Comparison of ENCODE assay signal across 22 cellular contexts in the genomic region with DNA sequence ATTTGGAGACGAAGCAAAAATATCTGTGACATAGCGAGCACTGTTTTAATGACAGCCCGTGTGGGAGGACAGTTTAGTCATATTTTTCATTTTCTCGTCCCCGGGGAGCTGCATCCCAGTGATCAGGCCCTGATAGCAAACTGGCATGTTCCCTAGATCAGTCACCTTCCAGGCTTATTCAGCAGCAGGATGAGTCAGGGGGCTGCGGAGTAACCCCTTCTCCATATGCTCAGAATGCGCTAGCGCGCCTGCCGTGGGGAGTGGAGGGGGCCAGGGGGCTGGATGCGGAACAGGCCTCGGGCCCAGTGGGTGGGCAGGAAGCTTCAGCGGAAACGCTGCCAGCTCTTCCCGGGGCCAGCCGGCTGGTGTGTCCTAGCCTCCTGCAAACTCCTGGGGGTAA.
DNase-seq lines count a peak whose midpoint lies in the region; TF ChIP-seq lines count a peak whose summit lies in the region.
"Had no signal": no experiment of that assay in that cellular context is flagged by ENCODE, and none has a peak within 500 bp of the region (broad histone marks: within the 10 kb centered on the region; RNA-seq: fewer than 3 reads in every experiment).

No MANE protein-coding gene starts in this region.

- no peak overlapping the region for H3K4me3 Mint-ChIP-seq in endodermal cell
- no peak overlapping the region for H3K4me3 Mint-ChIP-seq in CD4-positive, alpha-beta memory T cell
- H3K4me3 Mint-ChIP-seq in T-helper 2 cell treated with Interferon-gamma antibody and Interleukin-4, amounts not matched to agents 5 μg/mL and 100 μg/mL, for 36 hours, result no peak overlapping the region
- H3K4me3 Mint-ChIP-seq: activated B cell treated with CpG ODN at 0.5 μM for 24 hours, B cell, memory B cell had no signal

- POLR2A ChIA-PET in CD4-positive, alpha-beta memory T cell (lab: Charles Lee; ENCODE audit: partially characterized antibody), result no interaction called here

- H2BK5ac ChIP-seq in neuronal stem cell (ENCODE audit: low read length), result no peak overlapping the region

- no peak overlapping the region for H3K4me3 ChIP-seq in MG63
- H3K4me3 ChIP-seq in endodermal cell (ENCODE audit: low read length), result no peak overlapping the region
- no peak overlapping the region for H3K4me3 ChIP-seq in neuronal stem cell (ENCODE audit: low read length in 2 of 2)
- no peak overlapping the region for H3K4me3 ChIP-seq in CD4-positive, alpha-beta memory T cell (ENCODE audit: low read length in 2 of 2)
- H3K4me3 ChIP-seq: upper lobe of left lung had no signal

- H3K4me2 ChIP-seq in neuronal stem cell (ENCODE audit: insufficient read depth, low read length, poor library complexity, severe bottlenecking), result no peak overlapping the region
- H3K4me2 ChIP-seq: KMS-11 had no signal

- peak overlapping the region; percentile 11 for H3K14ac ChIP-seq in neuronal stem cell (ENCODE audit: low read length)

- H3K23ac ChIP-seq in neuronal stem cell (ENCODE audit: low read depth, low read length, poor library complexity), result no peak overlapping the region

- peaks cover 17% of the 10 kb centered on the region for H3K4me1 Mint-ChIP-seq in endodermal cell
- no peaks in the 10 kb centered on the region for H3K4me1 Mint-ChIP-seq in CD4-positive, alpha-beta memory T cell
- no peaks in the 10 kb centered on the region for H3K4me1 Mint-ChIP-seq in T-helper 2 cell treated with Interferon-gamma antibody and Interleukin-4, amounts not matched to agents 5 μg/mL and 100 μg/mL, for 36 hours (ENCODE audit: low read depth)
- H3K4me1 Mint-ChIP-seq: activated B cell treated with CpG ODN at 0.5 μM for 24 hours, B cell, memory B cell had no signal

- H3K27ac Mint-ChIP-seq in endodermal cell, result no peak overlapping the region
- H3K27ac Mint-ChIP-seq in CD4-positive, alpha-beta memory T cell, result no peak overlapping the region
- H3K27ac Mint-ChIP-seq in T-helper 2 cell treated with Interferon-gamma antibody and Interleukin-4, amounts not matched to agents 5 μg/mL and 100 μg/mL, for 36 hours, result no peak overlapping the region
- H3K27ac Mint-ChIP-seq: activated B cell treated with CpG ODN at 0.5 μM for 24 hours; activated naive CD4-positive, alpha-beta T cell treated with anti-CD3 and anti-CD28 coated beads, Interleukin-2, amount 50 U/mL, for 72 hours; B cell; memory B cell had no signal

- no peak overlapping the region for H2BK12ac ChIP-seq in neuronal stem cell (ENCODE audit: low read length)

- H3K9me3 Mint-ChIP-seq in endodermal cell, result no peaks in the 10 kb centered on the region
- H3K9me3 Mint-ChIP-seq in CD4-positive, alpha-beta memory T cell, result no peaks in the 10 kb centered on the region
- no peaks in the 10 kb centered on the region for H3K9me3 Mint-ChIP-seq in T-helper 2 cell treated with Interferon-gamma antibody and Interleukin-4, amounts not matched to agents 5 μg/mL and 100 μg/mL, for 36 hours
- H3K9me3 Mint-ChIP-seq: activated B cell treated with CpG ODN at 0.5 μM for 24 hours; activated naive CD4-positive, alpha-beta T cell treated with anti-CD3 and anti-CD28 coated beads, Interleukin-2, amount 50 U/mL, for 72 hours; memory B cell had no signal

- no peaks in the 10 kb centered on the region for H3K36me3 Mint-ChIP-seq in endodermal cell (ENCODE audit: low read depth)
- no peaks in the 10 kb centered on the region for H3K36me3 Mint-ChIP-seq in CD4-positive, alpha-beta memory T cell
- no peaks in the 10 kb centered on the region for H3K36me3 Mint-ChIP-seq in T-helper 2 cell treated with Interferon-gamma antibody and Interleukin-4, amounts not matched to agents 5 μg/mL and 100 μg/mL, for 36 hours (ENCODE audit: low read depth)
- H3K36me3 Mint-ChIP-seq: activated naive CD4-positive, alpha-beta T cell treated with anti-CD3 and anti-CD28 coated beads, Interleukin-2, amount 50 U/mL, for 72 hours; memory B cell had no signal

- H3K27me3 ChIP-seq in MG63 (no peaks in the 10 kb centered on the region), endodermal cell (ENCODE audit: control insufficient read depth, insufficient read depth, low read length, poor library complexity, severe bottlenecking) (peaks cover 78% of the 10 kb centered on the region), neuronal stem cell (ENCODE audit: control insufficient read depth in 3 of 3, insufficient read depth in 3 of 3, low read depth in 1 of 3, low read length in 3 of 3) (peaks cover 0 to 9% (median 0%) of the 10 kb centered on the region in 3 experiments)
- H3K27me3 ChIP-seq in CD4-positive, alpha-beta memory T cell (ENCODE audit: insufficient read depth, low read length), result no peaks in the 10 kb centered on the region
- H3K27me3 ChIP-seq: upper lobe of left lung had no signal

- peak overlapping the region; percentile 66 for H2AFZ ChIP-seq in neuronal stem cell (ENCODE audit: low read length)

- CTCF ChIA-PET in CD4-positive, alpha-beta memory T cell (lab: Charles Lee; ENCODE audit: partially characterized antibody), result no interaction called here

- H3K4me1 ChIP-seq in endodermal cell (ENCODE audit: control insufficient read depth, insufficient read depth, low read length) (peaks cover 7% of the 10 kb centered on the region), neuronal stem cell (ENCODE audit: control insufficient read depth in 2 of 2, insufficient read depth in 1 of 2, low read depth in 1 of 2, low read length in 2 of 2) (peaks cover 0 to 3% of the 10 kb centered on the region in 2 donors)
- no peaks in the 10 kb centered on the region for H3K4me1 ChIP-seq in CD4-positive, alpha-beta memory T cell (ENCODE audit: insufficient read depth, low read length)

- no peak overlapping the region for H3K4ac ChIP-seq in neuronal stem cell (ENCODE audit: low read length)

- H3K79me1 ChIP-seq in neuronal stem cell (ENCODE audit: low read depth, low read length), result no peaks in the 10 kb centered on the region

- H3K36me3 ChIP-seq in MG63, result no peaks in the 10 kb centered on the region
- H3K36me3 ChIP-seq in endodermal cell (ENCODE audit: control insufficient read depth, insufficient read depth, low read length), result no peaks in the 10 kb centered on the region
- H3K36me3 ChIP-seq in neuronal stem cell (replicated peaks in 1 of 2; ENCODE audit: control insufficient read depth in 2 of 2, insufficient read depth in 2 of 2, low read length in 2 of 2), result no peaks in the 10 kb centered on the region
- no peaks in the 10 kb centered on the region for H3K36me3 ChIP-seq in CD4-positive, alpha-beta memory T cell (ENCODE audit: insufficient read depth, low read length)
- H3K36me3 ChIP-seq: upper lobe of left lung had no signal

- no peak overlapping the region for H2AK5ac ChIP-seq in neuronal stem cell (ENCODE audit: low read depth, low read length)

- H3K18ac ChIP-seq in neuronal stem cell (ENCODE audit: low read length), result peak overlapping the region; percentile 44

- H4K8ac ChIP-seq in neuronal stem cell (ENCODE audit: low read depth, low read length), result no peak overlapping the region

- 56 to 67% methylated on average over 5 to 16 of the region's 16 CpGs for WGBS in endodermal cell (ENCODE audit: insufficient coverage in 1 of 2, insufficient read length in 1 of 2), 2 experiments
- WGBS in neuronal stem cell (ENCODE audit: extremely low coverage in 2 of 2, insufficient read length in 2 of 2, insufficient replicate concordance in 1 of 2), 2 donors, result 100% methylated on average over 2 of the region's 16 CpGs; no CpG with 5 or more reads in 1 of the 2 donors

- H3K9ac ChIP-seq in endodermal cell (ENCODE audit: extremely low read depth, low read length, poor library complexity, severe bottlenecking), result no peak overlapping the region
- H3K9ac ChIP-seq in neuronal stem cell (ENCODE audit: low read depth, low read length, poor library complexity), result no peak overlapping the region
- H3K9ac ChIP-seq: KMS-11 had no signal

- no peak overlapping the region for H4K91ac ChIP-seq in neuronal stem cell (ENCODE audit: low read depth, low read length, poor library complexity)

- no peak overlapping the region for H2BK120ac ChIP-seq in neuronal stem cell (ENCODE audit: low read depth, low read length)

- H3K27me3 Mint-ChIP-seq in endodermal cell (ENCODE audit: insufficient read depth), result peaks cover 20% of the 10 kb centered on the region
- H3K27me3 Mint-ChIP-seq in CD4-positive, alpha-beta memory T cell, result peaks cover 6 to 17% of the 10 kb centered on the region in 2 donors
- peaks cover 6% of the 10 kb centered on the region for H3K27me3 Mint-ChIP-seq in T-helper 2 cell treated with Interferon-gamma antibody and Interleukin-4, amounts not matched to agents 5 μg/mL and 100 μg/mL, for 36 hours (ENCODE audit: low read depth)

- H2BK15ac ChIP-seq in neuronal stem cell (ENCODE audit: low read length), result no peak overlapping the region

- no peak for TF ChIP-seq CTCF in endodermal cell (conservative IDR thresholded peaks at IDR 0.05)

- H3K9me3 ChIP-seq in MG63 (no peaks in the 10 kb centered on the region), endodermal cell (ENCODE audit: control insufficient read depth, low read length) (no peaks in the 10 kb centered on the region), neuronal stem cell (replicated peaks in 1 of 2; ENCODE audit: control insufficient read depth in 2 of 2, insufficient read depth in 1 of 2, low read depth in 1 of 2, low read length in 2 of 2) (no peaks in the 10 kb centered on the region)
- no peaks in the 10 kb centered on the region for H3K9me3 ChIP-seq in CD4-positive, alpha-beta memory T cell (ENCODE audit: control insufficient read depth in 1 of 2, low read length in 2 of 2)
- H3K9me3 ChIP-seq: upper lobe of left lung had no signal

- H3K27ac ChIP-seq in endodermal cell (ENCODE audit: low read depth, low read length) (no peak overlapping the region), neuronal stem cell (replicated peaks; ENCODE audit: low read length) (no peak overlapping the region)
- H3K27ac ChIP-seq in CD4-positive, alpha-beta memory T cell (ENCODE audit: low read depth, low read length), result no peak overlapping the region
- H3K27ac ChIP-seq: KMS-11, upper lobe of left lung had no signal

- peak; percentile 76 for DNase-seq in Daoy (ENCODE audit: low read depth)
- peak; percentile 43 for DNase-seq in MG63
- peak; percentile 50 for DNase-seq in endodermal cell
- DNase-seq in neuronal stem cell (ENCODE audit: low spot score), result no peak
- DNase-seq in activated effector memory CD4-positive, alpha-beta T cell treated with anti-CD3 and anti-CD28 coated beads, Interleukin-2, amount 50 U/mL, for 16 hours, result no peak
- DNase-seq in GF-D8 (lab: John Stamatoyannopoulos, UW), result no peak
- no peak for DNase-seq in CD4-positive, alpha-beta memory T cell
- no peak for DNase-seq in T-helper 2 cell treated with Interferon-gamma antibody and Interleukin-4, amounts not matched to agents 5 μg/mL and 100 μg/mL, for 36 hours (ENCODE audit: low spot score)
- DNase-seq: activated B cell treated with CpG ODN at 0.5 μM for 24 hours; activated CD4-positive, alpha-beta T cell treated with anti-CD3 and anti-CD28 coated beads, Interleukin-2, amount 50 U/mL, for 4 hours; activated CD8-positive, alpha-beta memory T cell treated with anti-CD3 and anti-CD28 coated beads, Interleukin-2, amount 50 U/mL, for 4 hours; glutamatergic neuron; left cardiac atrium; NCI-H1436 treated with DMSO at 0.1 percent for 48 hours; NCI-H748 treated with DMSO at 0.1 percent for 48 hours; small intestine; T-helper 9 cell had no signal

- intact Hi-C loops in CD4-positive, alpha-beta memory T cell (cut with micrococcal nuclease), result no loop called here

Comparison
In these comparisons a context has a peak if more than half of its experiments do, and no peak if none do; other contexts are left out.
1. DNase-seq: peak in Daoy (single experiment), MG63 (single experiment) and endodermal cell (single experiment); none in neuronal stem cell (single experiment), activated effector memory CD4-positive, alpha-beta T cell treated with anti-CD3 and anti-CD28 coated beads, Interleukin-2, amount 50 U/mL, for 16 hours (single experiment), GF-D8 (single experiment), CD4-positive, alpha-beta memory T cell (0 of 5) and T-helper 2 cell treated with Interferon-gamma antibody and Interleukin-4, amounts not matched to agents 5 μg/mL and 100 μg/mL, for 36 hours (single experiment).